In genomic region chr17:78359216-78359935, GRCh38 we compare ENCODE assay signal across 8 cellular contexts. TPM values are rescaled to one million over a fixed set of nuclear protein-coding genes. Genes with fewer than 3 reads are reported as not detected.
A peak's percentile ranks its signal among the peaks of the same experiment; 100 is the strongest.
DNase-seq lines count a peak whose midpoint lies in the region; ATAC-seq lines count a peak whose summit lies in the region.

No MANE protein-coding gene starts in this region.

- DNase-seq in EL = peak; percentile 48
- DNase-seq in HuH-7 (ENCODE audit: low spot score) = peak; percentile 77
- peak; percentile 41 for DNase-seq in activated naive CD8-positive, alpha-beta T cell treated with anti-CD3 and anti-CD28 coated beads, Interleukin-2, amount 50 U/mL, for 24 hours
- no peak for DNase-seq in iPS DF 6.9 (ENCODE audit: low read depth, low spot score)
- no peak for DNase-seq in NCI-H1436 (lab: John Stamatoyannopoulos, UW)
- no peak for DNase-seq in OCI-M2 (lab: John Stamatoyannopoulos, UW; ENCODE audit: unreplicated experiment)
- DNase-seq in SKM-1 (lab: John Stamatoyannopoulos, UW; ENCODE audit: unreplicated experiment) = no peak

- peak overlapping the region; percentile 87 for H3K4me3 ChIP-seq in iPS DF 6.9 (ENCODE audit: low read length)
- H3K4me3 ChIP-seq in skeletal muscle tissue (ENCODE audit: low read length in 3 of 3) = peak overlapping the region; percentile 72 to 84 (median 77)

- H3K9me3 ChIP-seq in iPS DF 6.9 (ENCODE audit: control insufficient read depth, insufficient read depth, low read length) = no peaks in the 10 kb centered on the region
- no peaks in the 10 kb centered on the region for H3K9me3 ChIP-seq in skeletal muscle tissue (ENCODE audit: control insufficient read depth in 3 of 3, low read length in 3 of 3)

- ATAC-seq in activated naive CD8-positive, alpha-beta T cell treated with anti-CD3 and anti-CD28 coated beads, Interleukin-2, amount 50 U/mL, for 24 hours = no peak

- H3K27me3 ChIP-seq in iPS DF 6.9 (ENCODE audit: control insufficient read depth, insufficient read depth, low read length) = no peaks in the 10 kb centered on the region; the same call in 1 of the 2 replicates
- no peaks in the 10 kb centered on the region for H3K27me3 ChIP-seq in skeletal muscle tissue (ENCODE audit: control insufficient read depth in 3 of 3, insufficient read depth in 3 of 3, low read length in 3 of 3)

- peaks cover 50% of the 10 kb centered on the region for H3K4me1 Mint-ChIP-seq in activated naive CD8-positive, alpha-beta T cell treated with anti-CD3 and anti-CD28 coated beads, Interleukin-2, amount 50 U/mL, for 24 hours

- peaks cover 28% of the 10 kb centered on the region for H3K36me3 Mint-ChIP-seq in activated naive CD8-positive, alpha-beta T cell treated with anti-CD3 and anti-CD28 coated beads, Interleukin-2, amount 50 U/mL, for 24 hours (ENCODE audit: low read depth)

- H3K27ac Mint-ChIP-seq in activated naive CD8-positive, alpha-beta T cell treated with anti-CD3 and anti-CD28 coated beads, Interleukin-2, amount 50 U/mL, for 24 hours = peak overlapping the region; percentile 80

- peak overlapping the region; percentile 88 for H3K4me3 Mint-ChIP-seq in activated naive CD8-positive, alpha-beta T cell treated with anti-CD3 and anti-CD28 coated beads, Interleukin-2, amount 50 U/mL, for 24 hours

- H3K27me3 Mint-ChIP-seq in activated naive CD8-positive, alpha-beta T cell treated with anti-CD3 and anti-CD28 coated beads, Interleukin-2, amount 50 U/mL, for 24 hours = peaks cover 14% of the 10 kb centered on the region

- peak overlapping the region; percentile 81 to 97 (median 85) for H3K9ac ChIP-seq in skeletal muscle tissue (ENCODE audit: low read depth in 1 of 3, low read length in 3 of 3)

- H3K4me1 ChIP-seq in iPS DF 6.9 (ENCODE audit: control insufficient read depth, insufficient read depth, low read length) (peaks cover 17% of the 10 kb centered on the region), skeletal muscle tissue (ENCODE audit: control insufficient read depth in 3 of 3, insufficient read depth in 3 of 3, low read length in 3 of 3) (peaks cover 42 to 48% (median 48%) of the 10 kb centered on the region in 3 donors)

- peaks cover 12% of the 10 kb centered on the region for H3K36me3 ChIP-seq in iPS DF 6.9 (ENCODE audit: control insufficient read depth, insufficient read depth, low read length)
- peaks cover 6 to 14% (median 11%) of the 10 kb centered on the region in 3 donors for H3K36me3 ChIP-seq in skeletal muscle tissue (ENCODE audit: control insufficient read depth in 3 of 3, insufficient read depth in 3 of 3, low read length in 3 of 3)

- H3K9me3 Mint-ChIP-seq in activated naive CD8-positive, alpha-beta T cell treated with anti-CD3 and anti-CD28 coated beads, Interleukin-2, amount 50 U/mL, for 24 hours = no peaks in the 10 kb centered on the region

- H3K27ac ChIP-seq in iPS DF 6.9 (ENCODE audit: low read length) (no peak overlapping the region), skeletal muscle tissue (ENCODE audit: low read depth, low read length) (peak overlapping the region; percentile 96)

- no CpG with 5 or more reads among the region's 76 CpGs for WGBS in iPS DF 6.9 (ENCODE audit: insufficient coverage, insufficient read length)

RNA-seq across cellular contexts. Expression of gene SOCS3, which starts 0.5 kb away (rescaled TPM):
- 15.7 TPM for total RNA-seq in skeletal muscle tissue

RNA-seq across cellular contexts. Expression of gene PGS1, which starts 19.1 kb away (rescaled TPM):
- 15.1 TPM for total RNA-seq in skeletal muscle tissue

Comparison
In these comparisons a context has a peak if more than half of its experiments do, and no peak if none do; other contexts are left out.
1. DNase-seq: peak in EL (single experiment), HuH-7 (single experiment) and activated naive CD8-positive, alpha-beta T cell treated with anti-CD3 and anti-CD28 coated beads, Interleukin-2, amount 50 U/mL, for 24 hours (single experiment); none in iPS DF 6.9 (single experiment), NCI-H1436 (single experiment), OCI-M2 (single experiment) and SKM-1 (single experiment).